17 cellular contexts compared by ENCODE assay signal in genomic region chr5:145157841-145158240, GRCh38.
DNase-seq lines count a peak whose midpoint lies in the region; ATAC-seq and TF ChIP-seq lines count a peak whose summit lies in the region.
"Had no signal": no experiment of that assay in that cellular context is flagged by ENCODE, and none has a peak within 500 bp of the region (broad histone marks: within the 10 kb centered on the region; RNA-seq: fewer than 3 reads in every experiment).

No MANE protein-coding gene starts in this region.

- CTCF ChIA-PET in PC-9 (lab: Charles Lee) = no interaction called here
- CTCF ChIA-PET in activated CD8-positive, alpha-beta memory T cell treated with anti-CD3 and anti-CD28 coated beads, Interleukin-2, amount 10 ng/mL, durations not matched to agents 7 days and 5 days (lab: Charles Lee) = no interaction called here

- no peak overlapping the region for H3K9ac ChIP-seq in HUES48 (ENCODE audit: low read depth, low read length)

- intact Hi-C loops in PC-9 (cut with micrococcal nuclease; ENCODE audit: unreplicated experiment) = no loop called here

- no peak overlapping the region for H3K27ac Mint-ChIP-seq in activated CD8-positive, alpha-beta memory T cell treated with anti-CD3 and anti-CD28 coated beads, Interleukin-2, amount 10 ng/mL, durations not matched to agents 7 days and 5 days
- H3K27ac Mint-ChIP-seq: CD4-positive, alpha-beta T cell had no signal

- H3K27me3 Mint-ChIP-seq in activated CD8-positive, alpha-beta memory T cell treated with anti-CD3 and anti-CD28 coated beads, Interleukin-2, amount 10 ng/mL, durations not matched to agents 7 days and 5 days = no peaks in the 10 kb centered on the region
- H3K27me3 Mint-ChIP-seq: CD4-positive, alpha-beta T cell had no signal

- POLR2A ChIA-PET in PC-9 (lab: Charles Lee; ENCODE audit: unreplicated experiment) = no interaction called here

- DNase-seq in astrocyte of the hippocampus (ENCODE audit: low read depth, low spot score) = peak; percentile 9
- peak; percentile 68 for DNase-seq in fibroblast of the aortic adventitia (ENCODE audit: low read depth)
- DNase-seq in PC-9 = no peak
- no peak for DNase-seq in effector memory CD4-positive, alpha-beta T cell
- no peak for DNase-seq in activated CD8-positive, alpha-beta memory T cell treated with anti-CD3 and anti-CD28 coated beads, Interleukin-2, amount 10 ng/mL, durations not matched to agents 7 days and 5 days
- no peak for DNase-seq in osteoblast (ENCODE audit: insufficient read length, low spot score, missing footprints)
- DNase-seq: BE2C; CD4-positive, alpha-beta T cell; MV-4-11; NCI-H1436; NCI-H2029; NCI-H2171 treated with DMSO at 0.1 percent for 48 hours; NCI-H510A treated with DMSO at 0.1 percent for 48 hours; SHP77 treated with DMSO at 0.1 percent for 48 hours had no signal

- H3K27me3 ChIP-seq in HUES48 (ENCODE audit: control insufficient read depth, insufficient read depth, low read length) = peaks cover 47% of the 10 kb centered on the region
- no peaks in the 10 kb centered on the region for H3K27me3 ChIP-seq in PC-9 (ENCODE audit: insufficient read depth, low read depth)
- no peaks in the 10 kb centered on the region for H3K27me3 ChIP-seq in effector memory CD4-positive, alpha-beta T cell (replicated peaks; ENCODE audit: control insufficient read depth, insufficient read depth, low read length, poor library complexity, severe bottlenecking)
- no peaks in the 10 kb centered on the region for H3K27me3 ChIP-seq in osteoblast (ENCODE audit: insufficient read depth, low read length)
- H3K27me3 ChIP-seq: BE2C had no signal

- no peak overlapping the region for H3K4me3 Mint-ChIP-seq in activated CD8-positive, alpha-beta memory T cell treated with anti-CD3 and anti-CD28 coated beads, Interleukin-2, amount 10 ng/mL, durations not matched to agents 7 days and 5 days
- H3K4me3 Mint-ChIP-seq: CD4-positive, alpha-beta T cell had no signal

- peaks cover 3% of the 10 kb centered on the region; the same call in 1 of the 2 replicates for H3K9me2 ChIP-seq in PC-9 (ENCODE audit: insufficient read depth)

- no peak for ATAC-seq in activated CD8-positive, alpha-beta memory T cell treated with anti-CD3 and anti-CD28 coated beads, Interleukin-2, amount 10 ng/mL, durations not matched to agents 7 days and 5 days
- ATAC-seq: HCT116, K562 had no signal

- H3K9me3 ChIP-seq in HUES48 (ENCODE audit: control insufficient read depth, insufficient read depth, low read length) = no peaks in the 10 kb centered on the region
- no peaks in the 10 kb centered on the region for H3K9me3 ChIP-seq in PC-9 (ENCODE audit: insufficient read depth, low read depth)
- no peaks in the 10 kb centered on the region for H3K9me3 ChIP-seq in effector memory CD4-positive, alpha-beta T cell (ENCODE audit: control insufficient read depth, low read length)
- no peaks in the 10 kb centered on the region for H3K9me3 ChIP-seq in osteoblast (ENCODE audit: low read depth, low read length)
- H3K9me3 ChIP-seq: BE2C had no signal

- BruUV-seq in PC-9 (replicated peaks; lab: Mats Ljungman, UMichigan) = no TSS peak

- no peaks in the 10 kb centered on the region for H3K36me3 Mint-ChIP-seq in activated CD8-positive, alpha-beta memory T cell treated with anti-CD3 and anti-CD28 coated beads, Interleukin-2, amount 10 ng/mL, durations not matched to agents 7 days and 5 days

- H3K4me1 ChIP-seq in HUES48 (ENCODE audit: control insufficient read depth, insufficient read depth, low read length) = peaks cover 28% of the 10 kb centered on the region
- H3K4me1 ChIP-seq in PC-9 (replicated peaks; ENCODE audit: insufficient read depth) = peaks cover 7% of the 10 kb centered on the region
- no peaks in the 10 kb centered on the region for H3K4me1 ChIP-seq in effector memory CD4-positive, alpha-beta T cell (ENCODE audit: control insufficient read depth, insufficient read depth, low read length, poor library complexity, severe bottlenecking)
- H3K4me1 ChIP-seq in osteoblast (ENCODE audit: insufficient read depth, low read length) = peaks cover 2% of the 10 kb centered on the region
- H3K4me1 ChIP-seq: BE2C had no signal

- H2AFZ ChIP-seq in PC-9 (no peak overlapping the region), osteoblast (ENCODE audit: low read length) (no peak overlapping the region)

- H3K4me3 ChIP-seq in HUES48 (ENCODE audit: low read depth, low read length) = no peak overlapping the region
- no peak overlapping the region for H3K4me3 ChIP-seq in fibroblast of the aortic adventitia (ENCODE audit: low read depth, low read length)
- H3K4me3 ChIP-seq in PC-9 = no peak overlapping the region
- H3K4me3 ChIP-seq in effector memory CD4-positive, alpha-beta T cell (ENCODE audit: insufficient read depth, low read depth, low read length, poor library complexity, severe bottlenecking) = no peak overlapping the region
- no peak overlapping the region for H3K4me3 ChIP-seq in osteoblast (ENCODE audit: insufficient read depth, low read length)
- H3K4me3 ChIP-seq: K562 had no signal

- H3K4me2 ChIP-seq in PC-9 (no peak overlapping the region), osteoblast (ENCODE audit: insufficient read depth, low read length) (no peak overlapping the region)

- no peaks in the 10 kb centered on the region for H3K4me1 Mint-ChIP-seq in activated CD8-positive, alpha-beta memory T cell treated with anti-CD3 and anti-CD28 coated beads, Interleukin-2, amount 10 ng/mL, durations not matched to agents 7 days and 5 days

- H4K20me1 ChIP-seq in PC-9 (ENCODE audit: insufficient read depth) (no peaks in the 10 kb centered on the region), osteoblast (ENCODE audit: insufficient read depth, low read length) (no peaks in the 10 kb centered on the region)

- TF ChIP-seq CTCF in fibroblast of the aortic adventitia (IDR thresholded peaks at IDR 0.05; ENCODE audit: insufficient read depth, low read length) (no peak), PC-9 (conservative IDR thresholded peaks at IDR 0.05) (no peak), osteoblast (IDR thresholded peaks at IDR 0.05; ENCODE audit: extremely low read depth, low read depth, low read length) (no peak)

- H3K36me3 ChIP-seq in HUES48 (ENCODE audit: control insufficient read depth, insufficient read depth, low read length) (no peaks in the 10 kb centered on the region), PC-9 (ENCODE audit: low read depth) (no peaks in the 10 kb centered on the region), osteoblast (ENCODE audit: insufficient read depth, low read length) (no peaks in the 10 kb centered on the region)
- H3K36me3 ChIP-seq in effector memory CD4-positive, alpha-beta T cell (ENCODE audit: control insufficient read depth, insufficient read depth, low read length) = no peaks in the 10 kb centered on the region
- H3K36me3 ChIP-seq: BE2C had no signal

- H3K27ac ChIP-seq in HUES48 (ENCODE audit: low read depth, low read length) = peak overlapping the region; percentile 81
- no peak overlapping the region for H3K27ac ChIP-seq in PC-9
- H3K27ac ChIP-seq in effector memory CD4-positive, alpha-beta T cell (ENCODE audit: insufficient read depth, low read length, poor library complexity, severe bottlenecking) = no peak overlapping the region
- H3K27ac ChIP-seq in osteoblast (ENCODE audit: low read depth, low read length) = no peak overlapping the region

- H3K79me2 ChIP-seq in PC-9 (ENCODE audit: low read depth) (no peaks in the 10 kb centered on the region), osteoblast (ENCODE audit: insufficient read depth, low read length) (no peaks in the 10 kb centered on the region)

- no peaks in the 10 kb centered on the region for H3F3A ChIP-seq in PC-9 (ENCODE audit: insufficient read depth, low read depth)

- H3K9me3 Mint-ChIP-seq in activated CD8-positive, alpha-beta memory T cell treated with anti-CD3 and anti-CD28 coated beads, Interleukin-2, amount 10 ng/mL, durations not matched to agents 7 days and 5 days (ENCODE audit: low read depth) = no peaks in the 10 kb centered on the region

Comparison
In these comparisons a context has a peak if more than half of its experiments do, and no peak if none do; other contexts are left out.
1. DNase-seq: peak in astrocyte of the hippocampus (single experiment) and fibroblast of the aortic adventitia (single experiment); none in PC-9 (0 of 2), effector memory CD4-positive, alpha-beta T cell (0 of 3), activated CD8-positive, alpha-beta memory T cell treated with anti-CD3 and anti-CD28 coated beads, Interleukin-2, amount 10 ng/mL, durations not matched to agents 7 days and 5 days (single experiment) and osteoblast (single experiment).